Comparison of ENCODE assay signal across 14 cellular contexts in the genomic region with DNA sequence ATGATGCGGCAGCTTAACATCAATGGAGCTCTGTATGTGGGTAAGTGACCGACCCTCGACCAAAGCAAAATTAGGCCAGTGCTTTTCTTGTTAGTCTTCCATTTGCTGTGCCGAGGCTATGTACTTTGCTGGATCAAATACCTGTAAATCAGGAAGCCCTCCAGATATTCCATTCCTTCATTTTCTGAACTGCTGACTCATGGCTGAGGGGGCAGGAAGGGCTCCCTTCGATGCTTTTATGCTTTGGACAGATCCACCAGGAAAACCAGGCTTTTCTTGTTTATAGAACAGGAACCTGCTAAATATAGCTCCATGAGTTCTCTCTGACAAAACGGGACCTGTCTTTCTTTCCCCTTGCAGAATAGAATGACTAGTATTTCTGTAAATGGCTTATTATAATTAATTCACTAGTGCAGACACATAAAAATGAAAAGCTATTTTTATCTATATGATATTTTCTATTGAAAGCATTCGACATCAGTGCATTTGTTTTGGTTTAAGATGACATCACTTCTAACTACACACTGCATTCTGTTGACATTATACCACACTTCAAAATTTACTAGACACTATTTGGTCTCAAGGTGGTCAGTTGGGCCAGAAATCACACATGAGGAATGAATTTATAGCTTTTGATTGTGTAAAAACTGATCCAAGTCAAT.
DNase-seq lines count a peak whose midpoint lies in the region; ATAC-seq and TF ChIP-seq lines count a peak whose summit lies in the region.
"Had no signal": no experiment of that assay in that cellular context is flagged by ENCODE, and none has a peak within 500 bp of the region (broad histone marks: within the 10 kb centered on the region; RNA-seq: fewer than 3 reads in every experiment).

No MANE protein-coding gene starts in this region.

- TF ChIP-seq CTCF in breast epithelium (IDR thresholded peaks at IDR 0.05): no peak
- no peak for TF ChIP-seq CTCF in MCF 10A (IDR thresholded peaks at IDR 0.05; ENCODE audit: unreplicated experiment)
- TF ChIP-seq CTCF in brain microvascular endothelial cell (IDR thresholded peaks at IDR 0.05; ENCODE audit: low read depth, low read length, missing control alignments): no peak
- no peak for TF ChIP-seq CTCF in upper lobe of left lung (IDR thresholded peaks at IDR 0.05)

- CTCF ChIA-PET in MCF 10A (lab: Yijun Ruan, JAX): interaction anchor here (0.9 to 3.6 kb wide), 5 partner anchors 18 to 346 kb away, joined by 3 to 20 read pairs (median 7); no protein-coding TSS in a partner anchor

- H3K9me3 ChIP-seq in breast epithelium: no peaks in the 10 kb centered on the region
- no peaks in the 10 kb centered on the region for H3K9me3 ChIP-seq in mucosa of rectum (ENCODE audit: control insufficient read depth in 2 of 2, low read length in 2 of 2)
- no peaks in the 10 kb centered on the region for H3K9me3 ChIP-seq in upper lobe of left lung

- H3K4me3 ChIP-seq in breast epithelium (no peak overlapping the region), brain microvascular endothelial cell (ENCODE audit: low read depth, low read length) (no peak overlapping the region), mucosa of rectum (ENCODE audit: low read length in 2 of 2) (no peak overlapping the region), upper lobe of left lung (no peak overlapping the region)

- no peaks in the 10 kb centered on the region for H3K27me3 ChIP-seq in breast epithelium
- no peaks in the 10 kb centered on the region for H3K27me3 ChIP-seq in brain microvascular endothelial cell (replicated peaks)
- H3K27me3 ChIP-seq in mucosa of rectum (ENCODE audit: control insufficient read depth in 2 of 2, insufficient read depth in 2 of 2, low read length in 2 of 2): peaks cover 0 to 8% of the 10 kb centered on the region in 2 donors
- H3K27me3 ChIP-seq in upper lobe of left lung: no peaks in the 10 kb centered on the region

- ATAC-seq in upper lobe of left lung (ENCODE audit: low FRiP score in 2 of 2): no peak

- H3K4me3 Mint-ChIP-seq in MCF 10A (ENCODE audit: unreplicated experiment): no peak overlapping the region

- TF ChIP-seq POLR2A in breast epithelium (IDR thresholded peaks at IDR 0.05) (no peak), upper lobe of left lung (IDR thresholded peaks at IDR 0.05) (no peak)

- in situ Hi-C loops in brain microvascular endothelial cell (cut with HindIII; ENCODE audit: low pct_ligation_motif_present, low sequenced_read_pairs): no loop called here

- peaks cover 5% of the 10 kb centered on the region for H3K36me3 Mint-ChIP-seq in MCF 10A (ENCODE audit: insufficient read depth, unreplicated experiment)

- no peaks in the 10 kb centered on the region for H3K9me3 Mint-ChIP-seq in MCF 10A (ENCODE audit: unreplicated experiment)

- H3K9ac ChIP-seq in mucosa of rectum (ENCODE audit: low read depth in 1 of 2, low read length in 2 of 2): no peak overlapping the region

- H3K27me3 Mint-ChIP-seq in MCF 10A (ENCODE audit: insufficient read depth, unreplicated experiment): no peaks in the 10 kb centered on the region

- no peak for TF ChIP-seq EP300 in upper lobe of left lung (IDR thresholded peaks at IDR 0.05)

- 54 to 55% methylated on average over 7 of the region's 7 CpGs for WGBS in upper lobe of left lung, 2 donors

- POLR2A ChIA-PET in MCF 10A (lab: Yijun Ruan, JAX): interaction anchor here (0.9 to 3.3 kb wide), 3 partner anchors 18 to 50 kb away, joined by 3 to 18 read pairs (median 5); no protein-coding TSS in a partner anchor

- no peak for DNase-seq in breast epithelium (ENCODE audit: low spot score in 2 of 2)
- DNase-seq in MCF 10A (ENCODE audit: unreplicated experiment): no peak
- no peak for DNase-seq in brain microvascular endothelial cell
- DNase-seq in upper lobe of left lung: no peak
- no peak for DNase-seq in HPDE6-E6E7 (ENCODE audit: extremely low spot score)
- DNase-seq in activated CD8-positive, alpha-beta memory T cell treated with anti-CD3 and anti-CD28 coated beads for 24 hours: no peak
- DNase-seq in HUDEP-2 (lab: John Stamatoyannopoulos, UW; ENCODE audit: unreplicated experiment in 76 of 76): no peak
- DNase-seq: activated CD4-positive, alpha-beta T cell treated with anti-CD3 and anti-CD28 coated beads, Interleukin-2, amount 50 U/mL, for 48 hours; activated naive CD4-positive, alpha-beta T cell; foreskin melanocyte; KBM-7; NCI-H2107; T-helper 9 cell had no signal

- H3K27ac Mint-ChIP-seq in MCF 10A (ENCODE audit: low read depth, unreplicated experiment): no peak overlapping the region

- H3K4me1 ChIP-seq in breast epithelium: peaks cover 22 to 28% of the 10 kb centered on the region in 2 donors
- H3K4me1 ChIP-seq in mucosa of rectum (ENCODE audit: control insufficient read depth in 2 of 2, insufficient read depth in 2 of 2, low read length in 2 of 2): peaks cover 0 to 2% of the 10 kb centered on the region in 2 donors
- peaks cover 21 to 30% (median 27%) of the 10 kb centered on the region in 4 donors for H3K4me1 ChIP-seq in upper lobe of left lung

- peaks cover 7% of the 10 kb centered on the region for H3K4me1 Mint-ChIP-seq in MCF 10A (ENCODE audit: insufficient read depth, unreplicated experiment)

- intact Hi-C loops in breast epithelium (cut with DNase I; ENCODE audit: low total_unique reads) (no loop called here), MCF 10A (cut with micrococcal nuclease) (no loop called here)

- H3K36me3 ChIP-seq in breast epithelium (no peaks in the 10 kb centered on the region), brain microvascular endothelial cell (replicated peaks) (no peaks in the 10 kb centered on the region), mucosa of rectum (ENCODE audit: control insufficient read depth in 2 of 2, insufficient read depth in 2 of 2, low read length in 2 of 2) (no peaks in the 10 kb centered on the region), upper lobe of left lung (no peaks in the 10 kb centered on the region)

- peak overlapping the region; percentile 84 to 96 for H3K27ac ChIP-seq in breast epithelium
- H3K27ac ChIP-seq in brain microvascular endothelial cell: peak overlapping the region; percentile 59
- peak overlapping the region; percentile 5 to 15 for H3K27ac ChIP-seq in mucosa of rectum (ENCODE audit: low read depth in 2 of 2, low read length in 2 of 2)
- H3K27ac ChIP-seq in upper lobe of left lung: peak overlapping the region in 3 of 4 donors; percentile 13 to 49 (median 18)

- no TSS peak for BruUV-seq in MCF 10A (replicated peaks; lab: Mats Ljungman, UMichigan)

Comparison
In these comparisons a context has a peak if more than half of its experiments do, and no peak if none do; other contexts are left out.
1. H3K27ac ChIP-seq: peak in every context shown above with its lines; median percentile 90 in breast epithelium; 59 in brain microvascular endothelial cell; 18 in upper lobe of left lung; 10 in mucosa of rectum.